ENCODE assay signal across 8 cellular contexts in the genomic region with DNA sequence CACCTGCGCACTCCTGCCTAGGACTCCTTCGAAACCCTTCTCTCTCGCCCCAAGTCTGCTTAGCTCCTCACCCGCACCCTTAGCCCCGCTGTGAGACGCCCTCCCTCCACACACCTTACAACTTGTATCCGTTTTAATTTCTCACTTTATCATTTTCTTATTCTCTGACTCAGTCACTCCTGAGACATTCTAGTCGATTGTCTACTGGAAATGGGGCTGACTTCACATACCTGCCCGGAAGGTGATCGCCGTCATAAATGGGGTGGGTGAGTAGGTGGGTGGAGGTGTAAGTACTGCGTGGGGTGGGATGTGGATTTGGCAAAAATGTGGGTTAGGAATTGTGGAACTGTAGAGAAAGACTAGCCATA. TPM values are rescaled to one million over a fixed set of nuclear protein-coding genes. Genes with fewer than 3 reads are reported as not detected.
DNase-seq lines count a peak whose midpoint lies in the region; ATAC-seq and TF ChIP-seq lines count a peak whose summit lies in the region.

No MANE protein-coding gene starts in this region.

- peak overlapping the region; percentile 97 for H3K27ac Mint-ChIP-seq in activated CD4-positive, alpha-beta T cell treated with anti-CD3 and anti-CD28 coated beads for 36 hours
- peak overlapping the region; percentile 90 to 96 for H3K27ac Mint-ChIP-seq in natural killer cell

- H3K27me3 Mint-ChIP-seq in activated CD4-positive, alpha-beta T cell treated with anti-CD3 and anti-CD28 coated beads for 36 hours: no peaks in the 10 kb centered on the region
- H3K27me3 Mint-ChIP-seq in natural killer cell (ENCODE audit: low read depth in 2 of 2): peaks cover 15 to 26% of the 10 kb centered on the region in 2 donors

- peaks cover 5% of the 10 kb centered on the region for H3K4me1 ChIP-seq in stomach smooth muscle (ENCODE audit: control insufficient read depth, insufficient read depth, low read length)

- peak overlapping the region; percentile 86 to 92 for H3K4me3 ChIP-seq in stomach smooth muscle (ENCODE audit: low read length in 2 of 2)

- no peaks in the 10 kb centered on the region for H3K9me3 Mint-ChIP-seq in activated CD4-positive, alpha-beta T cell treated with anti-CD3 and anti-CD28 coated beads for 36 hours (ENCODE audit: low read depth)
- H3K9me3 Mint-ChIP-seq in natural killer cell: no peaks in the 10 kb centered on the region

- ATAC-seq in HG03457 (IDR thresholded peaks at IDR 0.05; ENCODE audit: unreplicated experiment) (peak; percentile 11), natural killer cell (peak; percentile 48 to 69 (median 64))
- ATAC-seq in activated CD4-positive, alpha-beta T cell treated with anti-CD3 and anti-CD28 coated beads for 36 hours: peak; percentile 72

- H3K9ac ChIP-seq in stomach smooth muscle (ENCODE audit: low read length in 2 of 2): peak overlapping the region; percentile 78 to 80

- no peaks in the 10 kb centered on the region for H3K27me3 ChIP-seq in stomach smooth muscle (ENCODE audit: control insufficient read depth in 1 of 2, insufficient read depth in 2 of 2, low read length in 2 of 2)

- H3K36me3 Mint-ChIP-seq in activated CD4-positive, alpha-beta T cell treated with anti-CD3 and anti-CD28 coated beads for 36 hours (ENCODE audit: low read depth): peaks cover 33% of the 10 kb centered on the region
- H3K36me3 Mint-ChIP-seq in natural killer cell: peaks cover 8% of the 10 kb centered on the region

- peak; percentile 20 for DNase-seq in NK-92 treated with Interleukin-12 subunit alpha and Interleukin-12 subunit beta, amount 100 ng/mL, for 24 hours (lab: John Stamatoyannopoulos, UW)
- DNase-seq in NK-92 (lab: John Stamatoyannopoulos, UW; ENCODE audit: unreplicated experiment): no peak
- peak; percentile 88 for DNase-seq in activated CD4-positive, alpha-beta T cell treated with anti-CD3 and anti-CD28 coated beads for 36 hours
- peak; percentile 24 for DNase-seq in effector CD4-positive, alpha-beta T cell
- peak; percentile 33 for DNase-seq in natural killer cell
- no peak for DNase-seq in mucosa of gallbladder (ENCODE audit: low spot score)

- POLR2A ChIA-PET in activated CD4-positive, alpha-beta T cell treated with anti-CD3 and anti-CD28 coated beads for 36 hours (lab: Charles Lee): interaction anchor here (0.6 to 3.5 kb wide), 15 partner anchors 10 to 89 kb away, joined by 3 to 58 read pairs (median 6); partner anchors contain the start of gene RBM26

- no peak for TF ChIP-seq CTCF in natural killer cell (IDR thresholded peaks at IDR 0.05)

- peak overlapping the region; percentile 8 for H3K27ac ChIP-seq in stomach smooth muscle (ENCODE audit: low read length)

- peaks cover 58% of the 10 kb centered on the region for H3K4me1 Mint-ChIP-seq in activated CD4-positive, alpha-beta T cell treated with anti-CD3 and anti-CD28 coated beads for 36 hours
- H3K4me1 Mint-ChIP-seq in natural killer cell: peaks cover 40 to 47% of the 10 kb centered on the region in 2 donors

- intact Hi-C loops in activated CD4-positive, alpha-beta T cell treated with anti-CD3 and anti-CD28 coated beads for 36 hours (cut with DNase I, micrococcal nuclease): loop anchor here (1.0 to 5.0 kb wide), 12 partner anchors 11 to 95 kb away; partner anchors contain the start of gene RBM26 (in 2 of the 2)
- intact Hi-C loops in natural killer cell (cut with micrococcal nuclease): loop anchor here (1.0 to 5.0 kb wide), 3 partner anchors 30 to 996 kb away; no protein-coding TSS in a partner anchor

- H3K9me3 ChIP-seq in stomach smooth muscle (ENCODE audit: control insufficient read depth in 2 of 2, low read length in 2 of 2): no peaks in the 10 kb centered on the region

- peak overlapping the region; percentile 83 for H3K4me3 Mint-ChIP-seq in activated CD4-positive, alpha-beta T cell treated with anti-CD3 and anti-CD28 coated beads for 36 hours
- H3K4me3 Mint-ChIP-seq in natural killer cell: peak overlapping the region; percentile 96

- no peaks in the 10 kb centered on the region for H3K36me3 ChIP-seq in stomach smooth muscle (ENCODE audit: control insufficient read depth in 2 of 2, insufficient read depth in 2 of 2, low read length in 2 of 2)

- CTCF ChIA-PET in activated CD4-positive, alpha-beta T cell treated with anti-CD3 and anti-CD28 coated beads for 36 hours (lab: Charles Lee): interaction anchor here (0.9 to 5.4 kb wide), 15 partner anchors 10 to 89 kb away, joined by 3 to 37 read pairs (median 5); partner anchors contain the start of gene RBM26

RNA-seq across cellular contexts. Expression of gene NDFIP2, which starts 0.7 kb away (rescaled TPM):
- total RNA-seq in activated CD4-positive, alpha-beta T cell treated with anti-CD3 and anti-CD28 coated beads for 36 hours: 100 to 1,000 TPM; 160 to 205 TPM
- total RNA-seq in natural killer cell (1 to 10 TPM; 2.6 to 9.6 (median 3.6) TPM), mucosa of gallbladder (46.7 TPM)

Comparison
In these comparisons a context has a peak if more than half of its experiments do, and no peak if none do; other contexts are left out.
1. DNase-seq: peak in NK-92 treated with Interleukin-12 subunit alpha and Interleukin-12 subunit beta, amount 100 ng/mL, for 24 hours (single experiment), activated CD4-positive, alpha-beta T cell treated with anti-CD3 and anti-CD28 coated beads for 36 hours (single experiment), effector CD4-positive, alpha-beta T cell (single experiment) and natural killer cell (single experiment); none in NK-92 (single experiment) and mucosa of gallbladder (single experiment).
2. ATAC-seq: peak in every context shown above with its lines; median percentile 72 in activated CD4-positive, alpha-beta T cell treated with anti-CD3 and anti-CD28 coated beads for 36 hours; 64 in natural killer cell; 11 in HG03457.